In the genomic region with DNA sequence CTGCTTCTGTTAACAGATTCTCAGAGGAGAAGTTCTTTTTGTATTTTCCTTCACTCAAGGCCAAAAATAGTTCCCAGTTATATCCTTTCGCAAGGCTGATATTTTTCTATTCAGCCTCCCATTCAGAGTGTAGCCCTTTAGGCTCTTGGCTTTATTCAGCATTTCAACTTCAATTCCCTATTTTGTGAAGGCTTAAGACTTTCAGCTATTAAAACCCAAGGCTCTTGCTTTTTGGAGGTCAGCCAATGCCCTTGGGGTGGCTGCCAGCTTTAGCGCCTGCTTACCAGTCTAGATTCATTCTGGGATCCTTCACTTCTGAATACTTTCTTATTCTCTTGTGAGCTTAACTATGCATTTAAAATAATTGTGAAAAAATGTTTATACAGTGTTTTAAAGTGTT, we compare ENCODE assay signal across 11 cellular contexts. TPM values are rescaled to one million over a fixed set of nuclear protein-coding genes. Genes with fewer than 3 reads are reported as not detected.
A peak's percentile ranks its signal among the peaks of the same experiment; 100 is the strongest.
DNase-seq lines count a peak whose midpoint lies in the region; FAIRE-seq and TF ChIP-seq lines count a peak whose summit lies in the region.
"Had no signal": no experiment of that assay in that cellular context is flagged by ENCODE, and none has a peak within 500 bp of the region (broad histone marks: within the 10 kb centered on the region; RNA-seq: fewer than 3 reads in every experiment).

No MANE protein-coding gene starts in this region.

- H3K36me3 Mint-ChIP-seq in type B pancreatic cell: no peaks in the 10 kb centered on the region
- H3K36me3 Mint-ChIP-seq: CD8-positive, alpha-beta T cell had no signal

- no peak overlapping the region for H3K4me3 Mint-ChIP-seq in type B pancreatic cell
- H3K4me3 Mint-ChIP-seq: CD8-positive, alpha-beta T cell; immature natural killer cell had no signal

- no peak overlapping the region for H3K27ac Mint-ChIP-seq in type B pancreatic cell
- H3K27ac Mint-ChIP-seq: CD8-positive, alpha-beta T cell; immature natural killer cell had no signal

- DNase-seq in MV-4-11 (lab: John Stamatoyannopoulos, UW) (peak; percentile 10), caudate nucleus (lab: John Stamatoyannopoulos, UW) (peak in 42 of 61 donors; percentile 0 to 87 (median 18)), inferior parietal cortex (ENCODE audit: extremely low spot score) (peak; percentile 55), stromal cell of bone marrow (ENCODE audit: low read depth) (peak; percentile 9), NCI-H748 (lab: John Stamatoyannopoulos, UW; ENCODE audit: unreplicated experiment) (no peak), GM20000 (ENCODE audit: low spot score) (no peak), RCC 7860 (ENCODE audit: low spot score) (no peak), type B pancreatic cell (ENCODE audit: extremely low spot score, unreplicated experiment) (no peak)
- DNase-seq: CD8-positive, alpha-beta T cell; immature natural killer cell; SHP77 had no signal

- H3K27ac ChIP-seq in caudate nucleus (ENCODE audit: low read depth, low read length): peak overlapping the region; percentile 63

- no peaks in the 10 kb centered on the region for H3K4me1 Mint-ChIP-seq in type B pancreatic cell (ENCODE audit: unreplicated experiment)

- H3K9me3 Mint-ChIP-seq in type B pancreatic cell: no peaks in the 10 kb centered on the region

- FAIRE-seq in RCC 7860 (lab: Jason Lieb, UNC): no peak

- H3K27me3 Mint-ChIP-seq in type B pancreatic cell: no peaks in the 10 kb centered on the region

- TF ChIP-seq CTCF in GM20000 (IDR thresholded peaks at IDR 0.05; ENCODE audit: extremely low read depth, missing control alignments) (no peak), type B pancreatic cell (conservative IDR thresholded peaks at IDR 0.05) (no peak)

RNA-seq across cellular contexts. Expression of a gene that starts 57.3 kb away (rescaled TPM):
- total RNA-seq in type B pancreatic cell (ENCODE audit: low replicate concordance): 27.9 and 61.0 TPM in 2 replicates

Comparison
In these comparisons a context has a peak if more than half of its experiments do, and no peak if none do; other contexts are left out.
1. DNase-seq: peak in MV-4-11 (single experiment), caudate nucleus (42 of 61), inferior parietal cortex (single experiment) and stromal cell of bone marrow (single experiment); none in NCI-H748 (single experiment), GM20000 (single experiment), RCC 7860 (single experiment) and type B pancreatic cell (single experiment).